Comparison of ENCODE assay signal across 22 cellular contexts in genomic region chr12:106049105-106049504, GRCh38.
DNase-seq lines count a peak whose midpoint lies in the region; ATAC-seq and TF ChIP-seq lines count a peak whose summit lies in the region.
"Had no signal": no experiment of that assay in that cellular context is flagged by ENCODE, and none has a peak within 500 bp of the region (broad histone marks: within the 10 kb centered on the region; RNA-seq: fewer than 3 reads in every experiment).

No MANE protein-coding gene starts in this region.

- peak; percentile 94 for DNase-seq in NCI-H2171 treated with DMSO at 0.1 percent for 48 hours (lab: John Stamatoyannopoulos, UW)
- peak; percentile 41 to 86 for DNase-seq in cerebellar nuclear complex (lab: John Stamatoyannopoulos, UW)
- DNase-seq in hypothalamus (lab: John Stamatoyannopoulos, UW) = peak in 28 of 51 donors; percentile 2 to 73 (median 29)
- DNase-seq in superior temporal gyrus (ENCODE audit: extremely low spot score) = peak; percentile 90
- no peak for DNase-seq in NCI-H1417 (lab: John Stamatoyannopoulos, UW)
- DNase-seq in GM13976 (ENCODE audit: low spot score) = no peak
- no peak for DNase-seq in activated CD8-positive, alpha-beta T cell treated with anti-CD3 and anti-CD28 coated beads, Interleukin-2, amount 10 ng/mL, durations not matched to agents 7 days and 5 days
- DNase-seq: activated CD4-positive, alpha-beta T cell treated with anti-CD3 and anti-CD28 coated beads, Interleukin-2, amount 50 U/mL, for 48 hours; activated T-cell treated with anti-CD3 and anti-CD28 coated beads for 4 hours; central memory CD4-positive, alpha-beta T cell; COR-L47; endodermal cell; kidney glomerular epithelial cell; NCI-H1092; NCI-H774; PC-3; retina; SJCRH30; stimulated activated CD4-positive, alpha-beta T cell treated with anti-CD3 and anti-CD28 coated beads, Interleukin-12 subunit alpha, Interleukin-12 subunit beta, amount 100 ng/mL, for 4 hours; T-helper 17 cell had no signal

- in situ Hi-C loops in GM13976 (cut with MboI; ENCODE audit: low sequenced_read_pairs, unreplicated experiment) = no loop called here

- no peaks in the 10 kb centered on the region for H3K4me1 Mint-ChIP-seq in activated CD8-positive, alpha-beta T cell treated with anti-CD3 and anti-CD28 coated beads, Interleukin-2, amount 10 ng/mL, durations not matched to agents 7 days and 5 days (ENCODE audit: low read depth)
- H3K4me1 Mint-ChIP-seq: T-helper 17 cell had no signal

- no peaks in the 10 kb centered on the region for H3K36me3 Mint-ChIP-seq in activated CD8-positive, alpha-beta T cell treated with anti-CD3 and anti-CD28 coated beads, Interleukin-2, amount 10 ng/mL, durations not matched to agents 7 days and 5 days (ENCODE audit: low read depth)

- H3K27ac Mint-ChIP-seq in activated CD8-positive, alpha-beta T cell treated with anti-CD3 and anti-CD28 coated beads, Interleukin-2, amount 10 ng/mL, durations not matched to agents 7 days and 5 days = no peak overlapping the region
- H3K27ac Mint-ChIP-seq: endodermal cell, mesothelial cell of epicardium, T-helper 17 cell had no signal

- no peak overlapping the region for H3K4me3 Mint-ChIP-seq in activated CD8-positive, alpha-beta T cell treated with anti-CD3 and anti-CD28 coated beads, Interleukin-2, amount 10 ng/mL, durations not matched to agents 7 days and 5 days
- H3K4me3 Mint-ChIP-seq: endodermal cell, mesothelial cell of epicardium, neural crest cell, T-helper 17 cell had no signal

- no peak for ATAC-seq in activated CD8-positive, alpha-beta T cell treated with anti-CD3 and anti-CD28 coated beads, Interleukin-2, amount 10 ng/mL, durations not matched to agents 7 days and 5 days
- ATAC-seq: PC-3, T-helper 17 cell had no signal

- POLR2A ChIA-PET in activated CD8-positive, alpha-beta T cell treated with anti-CD3 and anti-CD28 coated beads, Interleukin-2, amount 10 ng/mL, durations not matched to agents 7 days and 5 days (lab: Charles Lee) = no interaction called here

- H3K27me3 Mint-ChIP-seq in activated CD8-positive, alpha-beta T cell treated with anti-CD3 and anti-CD28 coated beads, Interleukin-2, amount 10 ng/mL, durations not matched to agents 7 days and 5 days (ENCODE audit: low read depth) = peaks cover 4% of the 10 kb centered on the region

- H3K9me3 Mint-ChIP-seq in activated CD8-positive, alpha-beta T cell treated with anti-CD3 and anti-CD28 coated beads, Interleukin-2, amount 10 ng/mL, durations not matched to agents 7 days and 5 days (ENCODE audit: insufficient read depth) = no peaks in the 10 kb centered on the region
- H3K9me3 Mint-ChIP-seq: endodermal cell, neural crest cell had no signal

- CTCF ChIA-PET in activated CD8-positive, alpha-beta T cell treated with anti-CD3 and anti-CD28 coated beads, Interleukin-2, amount 10 ng/mL, durations not matched to agents 7 days and 5 days (lab: Charles Lee) = no interaction called here

- TF ChIP-seq CTCF in GM13976 (IDR thresholded peaks at IDR 0.05; ENCODE audit: borderline replicate concordance, control extremely low read depth, extremely low read depth, insufficient read depth, missing control alignments) = no peak

Comparison
In these comparisons a context has a peak if more than half of its experiments do, and no peak if none do; other contexts are left out.
1. DNase-seq: peak in NCI-H2171 treated with DMSO at 0.1 percent for 48 hours (single experiment), cerebellar nuclear complex (2 of 2), hypothalamus (28 of 51) and superior temporal gyrus (single experiment); none in NCI-H1417 (0 of 3), GM13976 (single experiment) and activated CD8-positive, alpha-beta T cell treated with anti-CD3 and anti-CD28 coated beads, Interleukin-2, amount 10 ng/mL, durations not matched to agents 7 days and 5 days (single experiment).